In genomic region chr2:73284296-73285161, GRCh38 we compare ENCODE assay signal across 8 cellular contexts. TPM values are rescaled to one million over a fixed set of nuclear protein-coding genes. Genes with fewer than 3 reads are reported as not detected.
DNase-seq lines count a peak whose midpoint lies in the region; ATAC-seq lines count a peak whose summit lies in the region.

A gene with protein sequence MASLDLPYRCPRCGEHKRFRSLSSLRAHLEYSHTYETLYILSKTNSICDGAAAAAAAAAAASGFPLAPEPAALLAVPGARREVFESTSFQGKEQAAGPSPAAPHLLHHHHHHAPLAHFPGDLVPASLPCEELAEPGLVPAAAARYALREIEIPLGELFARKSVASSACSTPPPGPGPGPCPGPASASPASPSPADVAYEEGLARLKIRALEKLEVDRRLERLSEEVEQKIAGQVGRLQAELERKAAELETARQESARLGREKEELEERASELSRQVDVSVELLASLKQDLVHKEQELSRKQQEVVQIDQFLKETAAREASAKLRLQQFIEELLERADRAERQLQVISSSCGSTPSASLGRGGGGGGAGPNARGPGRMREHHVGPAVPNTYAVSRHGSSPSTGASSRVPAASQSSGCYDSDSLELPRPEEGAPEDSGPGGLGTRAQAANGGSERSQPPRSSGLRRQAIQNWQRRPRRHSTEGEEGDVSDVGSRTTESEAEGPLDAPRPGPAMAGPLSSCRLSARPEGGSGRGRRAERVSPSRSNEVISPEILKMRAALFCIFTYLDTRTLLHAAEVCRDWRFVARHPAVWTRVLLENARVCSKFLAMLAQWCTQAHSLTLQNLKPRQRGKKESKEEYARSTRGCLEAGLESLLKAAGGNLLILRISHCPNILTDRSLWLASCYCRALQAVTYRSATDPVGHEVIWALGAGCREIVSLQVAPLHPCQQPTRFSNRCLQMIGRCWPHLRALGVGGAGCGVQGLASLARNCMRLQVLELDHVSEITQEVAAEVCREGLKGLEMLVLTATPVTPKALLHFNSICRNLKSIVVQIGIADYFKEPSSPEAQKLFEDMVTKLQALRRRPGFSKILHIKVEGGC (minus strand): TSS chr2:73284478. CDS start chr2:73269630, 14,848 bp downstream.

- POLR2A ChIA-PET in T-cell (lab: Charles Lee): interaction anchor here in 1 of 2 donors (0.6 kb wide), 1 partner anchor 51 kb away, joined by 3 read pairs; the partner anchor contains the start of genes CCT7 and PRADC1

- DNase-seq in ELF-1 (ENCODE audit: low read depth, low spot score) (peak; percentile 31), T-cell (peak in 32 of 34 experiments; percentile 33 to 68 (median 53)), HPDE6-E6E7 (ENCODE audit: extremely low spot score) (no peak)
- peak; percentile 86 for DNase-seq in Jurkat, Clone E6-1 (ENCODE audit: low read depth, low spot score)
- peak; percentile 84 for DNase-seq in activated naive CD8-positive, alpha-beta T cell treated with anti-CD3 and anti-CD28 coated beads, Interleukin-2, amount 50 U/mL, for 24 hours
- peak; percentile 88 for DNase-seq in stimulated activated CD4-positive, alpha-beta T cell treated with anti-CD3 and anti-CD28 coated beads, Interleukin-15, amount 100 ng/mL, for 24 hours

- peaks cover 3% of the 10 kb centered on the region for H3K36me3 Mint-ChIP-seq in T-cell
- peaks cover 13% of the 10 kb centered on the region for H3K36me3 Mint-ChIP-seq in activated naive CD8-positive, alpha-beta T cell treated with anti-CD3 and anti-CD28 coated beads, Interleukin-2, amount 50 U/mL, for 24 hours (ENCODE audit: low read depth)

- H3K27me3 Mint-ChIP-seq in T-cell: peaks cover 6 to 13% of the 10 kb centered on the region in 2 donors
- H3K27me3 Mint-ChIP-seq in activated naive CD8-positive, alpha-beta T cell treated with anti-CD3 and anti-CD28 coated beads, Interleukin-2, amount 50 U/mL, for 24 hours: peaks cover 13% of the 10 kb centered on the region

- H3K9me3 Mint-ChIP-seq in T-cell: no peaks in the 10 kb centered on the region
- no peaks in the 10 kb centered on the region for H3K9me3 Mint-ChIP-seq in activated naive CD8-positive, alpha-beta T cell treated with anti-CD3 and anti-CD28 coated beads, Interleukin-2, amount 50 U/mL, for 24 hours

- H3K4me3 ChIP-seq in Jurkat, Clone E6-1 (ENCODE audit: low read length): peak within 1 kb of the TSS; percentile 76
- peak within 1 kb of the TSS; percentile 82 for H3K4me3 ChIP-seq in iPS-18c (ENCODE audit: insufficient read depth, low read depth, low read length)

- peaks cover 11 to 23% (median 19%) of the 10 kb centered on the region in 3 donors for H3K4me1 Mint-ChIP-seq in T-cell
- H3K4me1 Mint-ChIP-seq in activated naive CD8-positive, alpha-beta T cell treated with anti-CD3 and anti-CD28 coated beads, Interleukin-2, amount 50 U/mL, for 24 hours: peaks cover 29% of the 10 kb centered on the region

- CTCF ChIA-PET in T-cell (lab: Charles Lee): interaction anchor here (0.8 to 1.3 kb wide), 2 partner anchors 9 to 101 kb away, joined by 3 read pairs; partner anchors contain the start of gene ALMS1 (in 1 of the 2)

- H3K27ac Mint-ChIP-seq in T-cell: peak within 1 kb of the TSS in 1 of 2 donors; percentile 64
- peak within 1 kb of the TSS; percentile 92 for H3K27ac Mint-ChIP-seq in activated naive CD8-positive, alpha-beta T cell treated with anti-CD3 and anti-CD28 coated beads, Interleukin-2, amount 50 U/mL, for 24 hours

- H3K9me3 ChIP-seq in iPS-18c (ENCODE audit: control insufficient read depth, insufficient read depth, low read length): no peaks in the 10 kb centered on the region

- ATAC-seq in GM21528 (IDR thresholded peaks at IDR 0.05; ENCODE audit: low FRiP score, unreplicated experiment) (peak; percentile 71), T-cell (replicated peaks in 1 of 4) (peak; percentile 84 to 88 (median 86))
- ATAC-seq in activated naive CD8-positive, alpha-beta T cell treated with anti-CD3 and anti-CD28 coated beads, Interleukin-2, amount 50 U/mL, for 24 hours: peak; percentile 82

- H3K4me3 Mint-ChIP-seq in T-cell: peak within 1 kb of the TSS; percentile 76 to 84 (median 79)
- H3K4me3 Mint-ChIP-seq in activated naive CD8-positive, alpha-beta T cell treated with anti-CD3 and anti-CD28 coated beads, Interleukin-2, amount 50 U/mL, for 24 hours: peak within 1 kb of the TSS; percentile 91

RNA-seq across cellular contexts. Expression of the gene that starts here (rescaled TPM):
- 30.8 TPM for polyA plus RNA-seq in Jurkat, Clone E6-1 (2012; ENCODE audit: insufficient read depth, insufficient read length)
- 10 to 100 TPM; 17.6 to 23.7 (median 19.6) TPM for total RNA-seq in T-cell
